In genomic region chr11:75577198-75577597, GRCh38 we compare ENCODE assay signal across 1 cellular context.
TF ChIP-seq lines count a peak whose summit lies in the region.

No MANE protein-coding gene starts in this region.

TF ChIP-seq in GM23338, 12 proteins besides CTCF, POLR2A, EP300 and RAD21 (continued from another document):
- no peak for TF ChIP-seq REST (IDR thresholded peaks at IDR 0.05; ENCODE audit: unreplicated experiment)
- TF ChIP-seq STAT1 (IDR thresholded peaks at IDR 0.05; ENCODE audit: unreplicated experiment): no peak
- no peak for TF ChIP-seq CREB1 (CRISPR knock-in tag; IDR thresholded peaks at IDR 0.05; ENCODE audit: low read depth)
- no peak for TF ChIP-seq JUNB (IDR thresholded peaks at IDR 0.05; ENCODE audit: unreplicated experiment)
- TF ChIP-seq ZNF462 (CRISPR knock-in tag; IDR thresholded peaks at IDR 0.05): no peak
- TF ChIP-seq EZH2 (IDR thresholded peaks at IDR 0.05; ENCODE audit: low read depth, unreplicated experiment): no peak
- TF ChIP-seq NANOG (IDR thresholded peaks at IDR 0.05; ENCODE audit: borderline replicate concordance): no peak
- no peak for TF ChIP-seq ZNF331 (CRISPR knock-in tag; IDR thresholded peaks at IDR 0.05; ENCODE audit: low read depth)
